1 cellular context compared by ENCODE assay signal in genomic region chr11:102431404-102431803, GRCh38.
TF ChIP-seq lines count a peak whose summit lies in the region.

No MANE protein-coding gene starts in this region.

TF ChIP-seq in HepG2, 621 proteins besides CTCF, POLR2A, EP300 and RAD21 (continued from another document):
- TF ChIP-seq RBM22 (optimal IDR thresholded peaks at IDR 0.05; ENCODE audit: low read length) (peak; percentile 89), JUN (CRISPR knock-in tag; IDR thresholded peaks at IDR 0.05) (no peak)
TF ChIP-seq in HepG2: peak in this region for 2.
